Comparison of ENCODE assay signal across 8 cellular contexts in genomic region chr17:8122391-8122922, GRCh38. TPM values are rescaled to one million over a fixed set of nuclear protein-coding genes. Genes with fewer than 3 reads are reported as not detected.
DNase-seq lines count a peak whose midpoint lies in the region; ATAC-seq and TF ChIP-seq lines count a peak whose summit lies in the region.

No MANE protein-coding gene starts in this region.

- H3K4me1 Mint-ChIP-seq in activated CD4-positive, alpha-beta T cell treated with anti-CD3 and anti-CD28 coated beads, Interleukin-2, amount 10 ng/mL, durations not matched to agents 7 days and 5 days, result peaks cover 83% of the 10 kb centered on the region
- H3K4me1 Mint-ChIP-seq in progenitor cell of endocrine pancreas (ENCODE audit: low read depth), result peaks cover 43% of the 10 kb centered on the region

- no peak overlapping the region for H2AFZ ChIP-seq in SU-DHL-6 (ENCODE audit: low read depth, low read length, severe bottlenecking)

- H3K4me3 Mint-ChIP-seq in activated CD4-positive, alpha-beta T cell treated with anti-CD3 and anti-CD28 coated beads, Interleukin-2, amount 10 ng/mL, durations not matched to agents 7 days and 5 days, result peak overlapping the region; percentile 86
- H3K4me3 Mint-ChIP-seq in progenitor cell of endocrine pancreas (ENCODE audit: low read depth), result peak overlapping the region; percentile 79

- DNase-seq in activated CD4-positive, alpha-beta T cell treated with anti-CD3 and anti-CD28 coated beads, Interleukin-2, amount 10 ng/mL, durations not matched to agents 7 days and 5 days, result no peak
- no peak for DNase-seq in activated CD4-positive, alpha-beta T cell treated with anti-CD3 and anti-CD28 coated beads, Interleukin-2, amount 50 U/mL, for 4 hours
- no peak for DNase-seq in esophagus muscularis mucosa (ENCODE audit: extremely low spot score)
- DNase-seq in progenitor cell of endocrine pancreas (ENCODE audit: low spot score, unreplicated experiment), result no peak
- no peak for DNase-seq in GOT3 (lab: John Stamatoyannopoulos, UW)

- 2% methylated on average over 26 of the region's 31 CpGs for WGBS in esophagus muscularis mucosa

- TF ChIP-seq POLR2A in esophagus muscularis mucosa (IDR thresholded peaks at IDR 0.05; ENCODE audit: low read depth), result no peak

- POLR2A ChIA-PET in activated CD4-positive, alpha-beta T cell treated with anti-CD3 and anti-CD28 coated beads, Interleukin-2, amount 10 ng/mL, durations not matched to agents 7 days and 5 days (lab: Charles Lee), result interaction anchor here (0.6 to 2.3 kb wide), 3 partner anchors 51 to 184 kb away, joined by 3 to 9 read pairs (median 8); no protein-coding TSS in a partner anchor

- no peak overlapping the region for H3K27ac Mint-ChIP-seq in activated CD4-positive, alpha-beta T cell treated with anti-CD3 and anti-CD28 coated beads, Interleukin-2, amount 10 ng/mL, durations not matched to agents 7 days and 5 days
- peak overlapping the region; percentile 19 for H3K27ac Mint-ChIP-seq in progenitor cell of endocrine pancreas

- H3F3A ChIP-seq in SU-DHL-6 (ENCODE audit: insufficient read depth), result peaks cover 27% of the 10 kb centered on the region

- H3K9ac ChIP-seq in SU-DHL-6 (ENCODE audit: low read length), result peak overlapping the region; percentile 48; the same call in 1 of the 2 replicates

- H3K27me3 Mint-ChIP-seq in activated CD4-positive, alpha-beta T cell treated with anti-CD3 and anti-CD28 coated beads, Interleukin-2, amount 10 ng/mL, durations not matched to agents 7 days and 5 days, result peaks cover 59% of the 10 kb centered on the region
- peaks cover 72% of the 10 kb centered on the region for H3K27me3 Mint-ChIP-seq in progenitor cell of endocrine pancreas

- intact Hi-C loops in esophagus muscularis mucosa (cut with DNase I), result no loop called here

- peak overlapping the region; percentile 98 for H3K4me2 ChIP-seq in SU-DHL-6 (ENCODE audit: low read depth, low read length, poor library complexity, severe bottlenecking)

- no peaks in the 10 kb centered on the region for H3K27me3 ChIP-seq in SU-DHL-6 (ENCODE audit: low read length)
- peaks cover 10 to 52% (median 41%) of the 10 kb centered on the region in 4 donors for H3K27me3 ChIP-seq in esophagus muscularis mucosa

- H3K4me3 ChIP-seq in SU-DHL-6 (ENCODE audit: insufficient read depth, low read length, poor library complexity, severe bottlenecking), result peak overlapping the region; percentile 59
- peak overlapping the region; percentile 46 to 79 (median 58) for H3K4me3 ChIP-seq in esophagus muscularis mucosa

- no peaks in the 10 kb centered on the region for H3K9me3 Mint-ChIP-seq in activated CD4-positive, alpha-beta T cell treated with anti-CD3 and anti-CD28 coated beads, Interleukin-2, amount 10 ng/mL, durations not matched to agents 7 days and 5 days
- H3K9me3 Mint-ChIP-seq in progenitor cell of endocrine pancreas (ENCODE audit: low read depth), result no peaks in the 10 kb centered on the region

- H3K9me3 ChIP-seq in SU-DHL-6 (ENCODE audit: insufficient read depth, low read length) (no peaks in the 10 kb centered on the region), esophagus muscularis mucosa (no peaks in the 10 kb centered on the region)

- H3K27ac ChIP-seq in SU-DHL-6 (ENCODE audit: low read depth, low read length), result no peak overlapping the region
- H3K27ac ChIP-seq in esophagus muscularis mucosa (replicated peaks in 1 of 4), result peak overlapping the region; percentile 8 to 57 (median 34)

- H3K36me3 Mint-ChIP-seq in activated CD4-positive, alpha-beta T cell treated with anti-CD3 and anti-CD28 coated beads, Interleukin-2, amount 10 ng/mL, durations not matched to agents 7 days and 5 days (ENCODE audit: low read depth), result peaks cover 3% of the 10 kb centered on the region
- peaks cover 1% of the 10 kb centered on the region for H3K36me3 Mint-ChIP-seq in progenitor cell of endocrine pancreas (ENCODE audit: insufficient read depth)

- no peak for TF ChIP-seq CTCF in SU-DHL-6 (IDR thresholded peaks at IDR 0.05; ENCODE audit: insufficient read depth, low read length, poor library complexity, severe bottlenecking)
- TF ChIP-seq CTCF in esophagus muscularis mucosa (IDR thresholded peaks at IDR 0.05), result no peak
- no peak for TF ChIP-seq CTCF in progenitor cell of endocrine pancreas (IDR thresholded peaks at IDR 0.05; ENCODE audit: unreplicated experiment)

- CTCF ChIA-PET in activated CD4-positive, alpha-beta T cell treated with anti-CD3 and anti-CD28 coated beads, Interleukin-2, amount 10 ng/mL, durations not matched to agents 7 days and 5 days (lab: Charles Lee), result interaction anchor here (0.5 to 4.0 kb wide), 13 partner anchors 11 to 482 kb away, joined by 3 to 27 read pairs (median 4); partner anchors contain the start of gene AURKB

- no peak for TF ChIP-seq EP300 in esophagus muscularis mucosa (IDR thresholded peaks at IDR 0.05)

- H3K79me2 ChIP-seq in SU-DHL-6 (ENCODE audit: insufficient read depth, low read length), result no peaks in the 10 kb centered on the region

- H3K4me1 ChIP-seq in esophagus muscularis mucosa, result peaks cover 79 to 94% (median 91%) of the 10 kb centered on the region in 4 donors

- H3K9me2 ChIP-seq in SU-DHL-6 (replicated peaks; ENCODE audit: insufficient read depth, low read length), result no peaks in the 10 kb centered on the region

- no peaks in the 10 kb centered on the region for H4K20me1 ChIP-seq in SU-DHL-6 (ENCODE audit: low read depth, low read length)

- no peaks in the 10 kb centered on the region for H3K36me3 ChIP-seq in SU-DHL-6 (ENCODE audit: low read length)
- no peaks in the 10 kb centered on the region for H3K36me3 ChIP-seq in esophagus muscularis mucosa

- ATAC-seq in HG02885 (IDR thresholded peaks at IDR 0.05; ENCODE audit: poor library complexity, unreplicated experiment), result no peak
- ATAC-seq in esophagus mucosa, result no peak

RNA-seq across cellular contexts. Expression of gene HES7, which starts 1.4 kb away (rescaled TPM):
- under 1 TPM; 0.15 to 0.20 TPM for total RNA-seq in activated CD4-positive, alpha-beta T cell treated with anti-CD3 and anti-CD28 coated beads, Interleukin-2, amount 10 ng/mL, durations not matched to agents 7 days and 5 days
- total RNA-seq in esophagus muscularis mucosa, result 1 to 10 TPM in 1 of 4 donors, not detected in 3; 1.4 TPM
- 0.47 TPM in 1 of 2 replicates, not detected in the other for total RNA-seq in progenitor cell of endocrine pancreas
- total RNA-seq in esophagus mucosa, result 0.40 TPM

RNA-seq across cellular contexts. Expression of gene ALOXE3, which starts 4.1 kb away (rescaled TPM):
- total RNA-seq in activated CD4-positive, alpha-beta T cell treated with anti-CD3 and anti-CD28 coated beads, Interleukin-2, amount 10 ng/mL, durations not matched to agents 7 days and 5 days, result not detected
- not detected for total RNA-seq in esophagus muscularis mucosa
- not detected in 2 replicates for total RNA-seq in progenitor cell of endocrine pancreas
- total RNA-seq in esophagus mucosa, result 4.0 TPM

RNA-seq across cellular contexts. Expression of gene PER1, which starts 29.7 kb away (rescaled TPM):
- 10 to 100 TPM; 26.9 to 28.7 TPM for total RNA-seq in activated CD4-positive, alpha-beta T cell treated with anti-CD3 and anti-CD28 coated beads, Interleukin-2, amount 10 ng/mL, durations not matched to agents 7 days and 5 days
- total RNA-seq in esophagus muscularis mucosa, result 100 to 1,000 TPM; 127 to 263 (median 168) TPM
- total RNA-seq in progenitor cell of endocrine pancreas, result 37.2 and 40.8 TPM in 2 replicates
- total RNA-seq in esophagus mucosa, result 65.0 TPM

RNA-seq across cellular contexts. Expression of gene ALOX12B, which starts 34.9 kb away (rescaled TPM):
- total RNA-seq in activated CD4-positive, alpha-beta T cell treated with anti-CD3 and anti-CD28 coated beads, Interleukin-2, amount 10 ng/mL, durations not matched to agents 7 days and 5 days, result under 1 TPM; 0.27 to 0.31 TPM
- total RNA-seq in esophagus muscularis mucosa (not detected), progenitor cell of endocrine pancreas (0.41 and 0.60 TPM in 2 replicates), esophagus mucosa (15.0 TPM)

RNA-seq across cellular contexts. Expression of gene VAMP2, which starts 40.3 kb away (rescaled TPM):
- 10 to 100 TPM; 71.1 to 79.1 TPM for total RNA-seq in activated CD4-positive, alpha-beta T cell treated with anti-CD3 and anti-CD28 coated beads, Interleukin-2, amount 10 ng/mL, durations not matched to agents 7 days and 5 days
- total RNA-seq in esophagus muscularis mucosa, result 10 to 100 TPM; 23.7 to 36.4 (median 33.0) TPM
- 46.4 and 48.1 TPM in 2 replicates for total RNA-seq in progenitor cell of endocrine pancreas
- total RNA-seq in esophagus mucosa, result 20.9 TPM
